19 cellular contexts compared by ENCODE assay signal in genomic region chr1:40786995-40787705, GRCh38. TPM values are rescaled to one million over a fixed set of nuclear protein-coding genes. Genes with fewer than 3 reads are reported as not detected.
"Had no signal": no experiment of that assay in that cellular context is flagged by ENCODE, and none has a peak within 500 bp of the region (broad histone marks: within the 10 kb centered on the region; RNA-seq: fewer than 3 reads in every experiment).

No MANE protein-coding gene starts in this region.

- H3K36me3 ChIP-seq: colonic mucosa, neutrophil, upper lobe of right lung had no signal

- H3K27me3 ChIP-seq: colonic mucosa, upper lobe of right lung had no signal

- H3K27ac ChIP-seq: colonic mucosa, neutrophil, upper lobe of right lung had no signal

- H3K4me3 ChIP-seq: colonic mucosa, lung, upper lobe of right lung had no signal

- DNase-seq: activated CD4-positive, alpha-beta memory T cell treated with anti-CD3 and anti-CD28 coated beads for 36 hours; activated CD4-positive, alpha-beta T cell treated with anti-CD3 and anti-CD28 coated beads for 1 hour; activated effector memory CD4-positive, alpha-beta T cell treated with Interleukin-2 at 50 U/mL for 16 hours; activated naive CD4-positive, alpha-beta T cell treated with anti-CD3 and anti-CD28 coated beads, Interleukin-2, amount 50 U/mL, for 16 hours; activated T-cell treated with anti-CD3 and anti-CD28 coated beads, Interleukin-2, amount 50 U/mL, for 24 hours; central memory CD4-positive, alpha-beta T cell; colonic mucosa; foreskin fibroblast; immature natural killer cell; left cardiac atrium; midbrain; retina; stimulated activated CD4-positive, alpha-beta T cell treated with anti-CD3 and anti-CD28 coated beads, Interleukin-2, amount 100 ng/mL, for 48 hours; T-helper 1 cell; T1000; upper lobe of right lung had no signal

- H3K27ac Mint-ChIP-seq: activated CD4-positive, alpha-beta memory T cell treated with anti-CD3 and anti-CD28 coated beads for 36 hours; activated T-cell treated with anti-CD3 and anti-CD28 coated beads, Interleukin-2, amount 50 U/mL, for 24 hours; immature natural killer cell; stimulated activated memory B cell treated with anti-CD40 and anti-IgM and Interleukin-4, amounts not matched to agents 10 μg/mL and 1 μg/mL and 100 μg/mL, for 72 hours had no signal

- H3K4me3 Mint-ChIP-seq: activated CD4-positive, alpha-beta memory T cell treated with anti-CD3 and anti-CD28 coated beads for 36 hours; activated T-cell treated with anti-CD3 and anti-CD28 coated beads, Interleukin-2, amount 50 U/mL, for 24 hours; immature natural killer cell; stimulated activated memory B cell treated with anti-CD40 and anti-IgM and Interleukin-4, amounts not matched to agents 10 μg/mL and 1 μg/mL and 100 μg/mL, for 72 hours had no signal

- H3K9me3 ChIP-seq: colonic mucosa, neutrophil, upper lobe of right lung had no signal

- H3K36me3 Mint-ChIP-seq: activated CD4-positive, alpha-beta memory T cell treated with anti-CD3 and anti-CD28 coated beads for 36 hours; immature natural killer cell; stimulated activated memory B cell treated with anti-CD40 and anti-IgM and Interleukin-4, amounts not matched to agents 10 μg/mL and 1 μg/mL and 100 μg/mL, for 72 hours had no signal

- H3K9me3 Mint-ChIP-seq: activated CD4-positive, alpha-beta memory T cell treated with anti-CD3 and anti-CD28 coated beads for 36 hours; activated T-cell treated with anti-CD3 and anti-CD28 coated beads, Interleukin-2, amount 50 U/mL, for 24 hours; immature natural killer cell; stimulated activated memory B cell treated with anti-CD40 and anti-IgM and Interleukin-4, amounts not matched to agents 10 μg/mL and 1 μg/mL and 100 μg/mL, for 72 hours had no signal

RNA-seq across cellular contexts. Expression of gene KCNQ4, which starts 3.6 kb away (rescaled TPM):
- polyA plus RNA-seq: immature natural killer cell had no signal
